ENCODE assay signal across 8 cellular contexts in genomic region chr12:133130038-133130807, GRCh38. TPM values are rescaled to one million over a fixed set of nuclear protein-coding genes. Genes with fewer than 3 reads are reported as not detected.
A peak's percentile ranks its signal among the peaks of the same experiment; 100 is the strongest.
DNase-seq lines count a peak whose midpoint lies in the region; FAIRE-seq lines count a peak whose summit lies in the region.

ZNF10 (plus strand) TSS chr12:133130627; CDS start chr12:133144493, 13,866 bp downstream.
ZNF891 (minus strand) TSS chr12:133130274; CDS start chr12:133121918, 8,356 bp downstream.

- peak; percentile 92 for DNase-seq in H7
- DNase-seq in M059J (ENCODE audit: low read depth), result peak; percentile 90
- peak; percentile 83 for DNase-seq in SIG-M5 treated with dmso at 0.1 percent for 504 hours (lab: John Stamatoyannopoulos, UW; ENCODE audit: unreplicated experiment)
- DNase-seq in activated naive CD4-positive, alpha-beta T cell treated with Interleukin-2 at 50 U/mL for 16 hours, result peak; percentile 97
- DNase-seq in frontal cortex (ENCODE audit: low spot score in 2 of 2), result peak; percentile 84 to 87
- peak; percentile 95 for DNase-seq in neuronal stem cell (ENCODE audit: low spot score)

- H2BK12ac ChIP-seq in neuronal stem cell (ENCODE audit: low read length), result no peak within 1 kb of the TSS

- H3K27me3 ChIP-seq in H7 (ENCODE audit: control insufficient read depth, insufficient read depth, low read length) (no peaks in the 10 kb centered on the region), neuronal stem cell (ENCODE audit: control insufficient read depth in 3 of 3, insufficient read depth in 3 of 3, low read depth in 1 of 3, low read length in 3 of 3) (no peaks in the 10 kb centered on the region), subcutaneous abdominal adipose tissue (ENCODE audit: control insufficient read depth in 5 of 5, insufficient read depth in 4 of 5, low read length in 5 of 5) (no peaks in the 10 kb centered on the region)

- peaks cover 17% of the 10 kb centered on the region; the same call in 1 of the 2 replicates for H3K9me3 ChIP-seq in ES-I3 (ENCODE audit: control insufficient read depth, insufficient read depth, low read length)
- peaks cover 28 to 80% of the 10 kb centered on the region in 2 donors for H3K9me3 ChIP-seq in neuronal stem cell (replicated peaks in 1 of 2; ENCODE audit: control insufficient read depth in 2 of 2, insufficient read depth in 1 of 2, low read depth in 1 of 2, low read length in 2 of 2)
- peaks cover 27 to 62% (median 37%) of the 10 kb centered on the region in 5 donors for H3K9me3 ChIP-seq in subcutaneous abdominal adipose tissue (ENCODE audit: control insufficient read depth in 5 of 5, low read length in 5 of 5)

- H2AK5ac ChIP-seq in neuronal stem cell (ENCODE audit: low read depth, low read length), result no peak within 1 kb of the TSS

- no CpG with 5 or more reads among the region's 87 CpGs for WGBS in neuronal stem cell (ENCODE audit: extremely low coverage in 2 of 2, insufficient read length in 2 of 2, insufficient replicate concordance in 1 of 2), 2 donors

- no peak within 1 kb of the TSS for H4K8ac ChIP-seq in neuronal stem cell (ENCODE audit: low read depth, low read length)

- peak within 1 kb of the TSS; percentile 76 for H3K4me2 ChIP-seq in neuronal stem cell (ENCODE audit: insufficient read depth, low read length, poor library complexity, severe bottlenecking)

- peak within 1 kb of the TSS; percentile 87 for H3K23ac ChIP-seq in neuronal stem cell (ENCODE audit: low read depth, low read length, poor library complexity)

- H3K4me3 ChIP-seq in H7 (ENCODE audit: insufficient read depth, low read depth, low read length) (peak within 1 kb of the TSS; percentile 82), neuronal stem cell (ENCODE audit: low read length in 2 of 2) (peak within 1 kb of the TSS; percentile 69 to 98), subcutaneous abdominal adipose tissue (ENCODE audit: low read depth in 1 of 5, low read length in 5 of 5) (peak within 1 kb of the TSS; percentile 81 to 99 (median 89))

- peak within 1 kb of the TSS; percentile 67 for H2BK120ac ChIP-seq in neuronal stem cell (ENCODE audit: low read depth, low read length)

- peak within 1 kb of the TSS; percentile 90 for H3K9ac ChIP-seq in ES-I3 (ENCODE audit: low read depth, low read length)
- H3K9ac ChIP-seq in neuronal stem cell (ENCODE audit: low read depth, low read length, poor library complexity), result peak within 1 kb of the TSS; percentile 98
- peak within 1 kb of the TSS; percentile 75 to 92 (median 84) for H3K9ac ChIP-seq in subcutaneous abdominal adipose tissue (ENCODE audit: low read length in 5 of 5)

- no peak for FAIRE-seq in frontal cortex (lab: Jason Lieb, UNC)

- H3K36me3 ChIP-seq in ES-I3 (ENCODE audit: insufficient read depth, low read length) (peaks cover 5% of the 10 kb centered on the region; the same call in 1 of the 2 replicates), H7 (replicated peaks; ENCODE audit: control insufficient read depth, insufficient read depth, low read length) (peaks cover 3% of the 10 kb centered on the region), neuronal stem cell (replicated peaks in 1 of 2; ENCODE audit: control insufficient read depth in 2 of 2, insufficient read depth in 2 of 2, low read length in 2 of 2) (peaks cover 21 to 74% of the 10 kb centered on the region in 2 donors), subcutaneous abdominal adipose tissue (ENCODE audit: control insufficient read depth in 5 of 5, insufficient read depth in 5 of 5, low read length in 5 of 5) (peaks cover 12 to 26% (median 17%) of the 10 kb centered on the region in 5 donors)

- no peak within 1 kb of the TSS for H2BK5ac ChIP-seq in neuronal stem cell (ENCODE audit: low read length)

- peaks cover 5% of the 10 kb centered on the region for H3K79me1 ChIP-seq in neuronal stem cell (ENCODE audit: low read depth, low read length)

- H3K27ac ChIP-seq in neuronal stem cell (replicated peaks; ENCODE audit: low read length), result peak within 1 kb of the TSS; percentile 95
- H3K27ac ChIP-seq in subcutaneous abdominal adipose tissue (ENCODE audit: low read depth, low read length), result peak within 1 kb of the TSS; percentile 91

- peak within 1 kb of the TSS; percentile 15 for H2BK15ac ChIP-seq in neuronal stem cell (ENCODE audit: low read length)

- H3K18ac ChIP-seq in neuronal stem cell (ENCODE audit: low read length), result peak within 1 kb of the TSS; percentile 99

- H3K14ac ChIP-seq in neuronal stem cell (ENCODE audit: low read length), result peak within 1 kb of the TSS; percentile 75

- no peak within 1 kb of the TSS for H3K4ac ChIP-seq in neuronal stem cell (ENCODE audit: low read length)

- H3K4me1 ChIP-seq in ES-I3 (ENCODE audit: insufficient read depth, low read length) (no peaks in the 10 kb centered on the region), neuronal stem cell (ENCODE audit: control insufficient read depth in 2 of 2, insufficient read depth in 1 of 2, low read depth in 1 of 2, low read length in 2 of 2) (no peaks in the 10 kb centered on the region), subcutaneous abdominal adipose tissue (ENCODE audit: control insufficient read depth in 5 of 5, insufficient read depth in 5 of 5, low read length in 5 of 5) (peaks cover 0 to 18% (median 12%) of the 10 kb centered on the region in 5 donors)

- H2AFZ ChIP-seq in neuronal stem cell (ENCODE audit: low read length), result peak within 1 kb of the TSS; percentile 98

- H4K91ac ChIP-seq in neuronal stem cell (ENCODE audit: low read depth, low read length, poor library complexity), result no peak within 1 kb of the TSS

RNA-seq across cellular contexts. Expression of gene ZNF10, which starts in this region (rescaled TPM):
- 2.2 and 5.6 TPM in 2 replicates for total RNA-seq in H7 (2014; rRNA removed; shearing (Covaris generic))
- total RNA-seq in M059J (2014; rRNA removed; shearing (Covaris generic)), result 3.7 and 8.7 TPM in 2 replicates
- 32.6 TPM for total RNA-seq in frontal cortex
- polyA plus RNA-seq in neuronal stem cell (2013, experiment 1 of 2), result 7.1 TPM
- polyA plus RNA-seq in neuronal stem cell (2013, experiment 2 of 2), result 8.6 TPM

RNA-seq across cellular contexts. Expression of gene ZNF891, which starts in this region (rescaled TPM):
- 0.55 and 0.96 TPM in 2 replicates for total RNA-seq in H7 (2014; rRNA removed; shearing (Covaris generic))
- 0.32 and 0.44 TPM in 2 replicates for total RNA-seq in M059J (2014; rRNA removed; shearing (Covaris generic))
- 6.9 TPM for total RNA-seq in frontal cortex
- polyA plus RNA-seq in neuronal stem cell (2013, experiment 1 of 2), result 2.1 TPM
- 2.1 TPM for polyA plus RNA-seq in neuronal stem cell (2013, experiment 2 of 2)

Comparison
In these comparisons a context has a peak if more than half of its experiments do, and no peak if none do; other contexts are left out.
1. Peak in every context shown above with its lines: DNase-seq, H3K4me3 ChIP-seq and H3K27ac ChIP-seq.